ENCODE assay signal across 22 cellular contexts in genomic region chr18:65994294-65994693, GRCh38.
"Had no signal": no experiment of that assay in that cellular context is flagged by ENCODE, and none has a peak within 500 bp of the region (broad histone marks: within the 10 kb centered on the region; RNA-seq: fewer than 3 reads in every experiment).

No MANE protein-coding gene starts in this region.

- H3K9me3 ChIP-seq: colonic mucosa, right lobe of liver, suprapubic skin, transverse colon had no signal

- H3K4me3 ChIP-seq: colonic mucosa, right lobe of liver, suprapubic skin, transverse colon had no signal

- ATAC-seq: activated CD4-positive, CD25-positive, alpha-beta regulatory T cell treated with anti-CD3 and anti-CD28 coated beads, Interleukin-2, amount 50 U/mL, for 24 hours; activated T-cell treated with anti-CD3 and anti-CD28 coated beads, Interleukin-2, amount 50 U/mL, for 4 hours had no signal

- H3K79me2 ChIP-seq: parathyroid adenoma had no signal

- H3K9ac ChIP-seq: parathyroid adenoma had no signal

- DNase-seq: activated CD4-positive, alpha-beta T cell treated with anti-CD3 and anti-CD28 coated beads, Interleukin-2, amount 10 ng/mL, durations not matched to agents 7 days and 5 days; activated CD8-positive, alpha-beta memory T cell treated with anti-CD3 and anti-CD28 coated beads, Interleukin-2, amount 50 U/mL, for 4 hours; activated naive CD4-positive, alpha-beta T cell treated with anti-CD3 and anti-CD28 coated beads, Interleukin-2, amount 50 U/mL, for 16 hours; activated T-cell treated with anti-CD3 and anti-CD28 coated beads, Interleukin-2, amount 50 U/mL, for 4 hours; aorta; brain microvascular endothelial cell; central memory CD4-positive, alpha-beta T cell; colonic mucosa; endodermal cell; foreskin melanocyte; glutamatergic neuron; hypothalamus; islet precursor cell; right lobe of liver; small intestine; stimulated activated CD4-positive, alpha-beta T cell treated with anti-CD3 and anti-CD28 coated beads, Interleukin-15, amount 100 ng/mL, for 24 hours; stimulated activated CD4-positive, alpha-beta T cell treated with anti-CD3 and anti-CD28 coated beads, Interleukin-2, amount 100 ng/mL, for 48 hours; T-helper 9 cell; transverse colon had no signal

- H3K4me1 ChIP-seq: colonic mucosa, parathyroid adenoma, right lobe of liver, suprapubic skin, transverse colon had no signal

- H2AFZ ChIP-seq: parathyroid adenoma had no signal

- H3K36me3 ChIP-seq: brain microvascular endothelial cell, colonic mucosa, right lobe of liver, suprapubic skin, transverse colon had no signal

- H3K27ac ChIP-seq: brain microvascular endothelial cell, colonic mucosa, parathyroid adenoma, right lobe of liver, suprapubic skin, transverse colon had no signal

- H3K27me3 ChIP-seq: brain microvascular endothelial cell, colonic mucosa, right lobe of liver, suprapubic skin, transverse colon had no signal
